25 cellular contexts compared by ENCODE assay signal in genomic region chr16:84349852-84350565, GRCh38. TPM values are rescaled to one million over a fixed set of nuclear protein-coding genes. Genes with fewer than 3 reads are reported as not detected.
DNase-seq lines count a peak whose midpoint lies in the region; ATAC-seq and TF ChIP-seq lines count a peak whose summit lies in the region.
"Had no signal": no experiment of that assay in that cellular context is flagged by ENCODE, and none has a peak within 500 bp of the region (broad histone marks: within the 10 kb centered on the region; RNA-seq: fewer than 3 reads in every experiment).

No MANE protein-coding gene starts in this region.

- no peaks in the 10 kb centered on the region for H3K9me3 Mint-ChIP-seq in osteocyte (ENCODE audit: unreplicated experiment)
- H3K9me3 Mint-ChIP-seq: CD4-positive, alpha-beta T cell had no signal

- ATAC-seq in mucosa of descending colon (peak; percentile 94), upper lobe of right lung (no peak)
- ATAC-seq: GM12878, K562 had no signal

- intact Hi-C loops in mucosa of descending colon (cut with DNase I, micrococcal nuclease), result no loop called here
- intact Hi-C loops in upper lobe of right lung (cut with DNase I), result no loop called here

- TF ChIP-seq CTCF in mucosa of descending colon (IDR thresholded peaks at IDR 0.05) (no peak), upper lobe of right lung (IDR thresholded peaks at IDR 0.05) (no peak), osteocyte (IDR thresholded peaks at IDR 0.05) (no peak)

- H3K27ac Mint-ChIP-seq in osteocyte (ENCODE audit: unreplicated experiment), result no peak overlapping the region
- H3K27ac Mint-ChIP-seq: CD4-positive, alpha-beta T cell had no signal

- no peaks in the 10 kb centered on the region for H3K9me3 ChIP-seq in mucosa of descending colon
- no peaks in the 10 kb centered on the region for H3K9me3 ChIP-seq in upper lobe of right lung
- H3K9me3 ChIP-seq: BE2C, MG63 had no signal

- peaks cover 28% of the 10 kb centered on the region for H3K4me1 ChIP-seq in mucosa of descending colon (ENCODE audit: low read depth)
- no peaks in the 10 kb centered on the region for H3K4me1 ChIP-seq in upper lobe of right lung
- H3K4me1 ChIP-seq: BE2C had no signal

- H3K36me3 ChIP-seq in mucosa of descending colon (ENCODE audit: low read depth) (no peaks in the 10 kb centered on the region), upper lobe of right lung (no peaks in the 10 kb centered on the region)
- H3K36me3 ChIP-seq: BE2C, MG63 had no signal

- DNase-seq in HT-29 (ENCODE audit: low spot score), result peak; percentile 72
- DNase-seq in mucosa of descending colon, result peak; percentile 70 to 85 (median 81)
- DNase-seq in upper lobe of right lung, result peak; percentile 18
- no peak for DNase-seq in activated CD4-positive, alpha-beta T cell treated with anti-CD3 and anti-CD28 coated beads, Interleukin-2, amount 50 U/mL, for 1 hour
- no peak for DNase-seq in osteocyte (ENCODE audit: extremely low spot score, unreplicated experiment)
- DNase-seq in T-helper 2 cell, result no peak
- DNase-seq: BE2C; CD4-positive, alpha-beta T cell; COR-L47; DMS 273 treated with DMSO at 0.1 percent for 48 hours; DND-41; MG63; NCI-H1417; NCI-H187; NCI-H446 treated with DMSO at 0.1 percent for 48 hours; NCI-H526 treated with DMSO at 0.1 percent for 48 hours; RPMI8226; SHP77 had no signal

- H3K4me1 Mint-ChIP-seq in osteocyte (ENCODE audit: unreplicated experiment), result no peaks in the 10 kb centered on the region

- H3K4me3 ChIP-seq in mucosa of descending colon (no peak overlapping the region), upper lobe of right lung (no peak overlapping the region)
- H3K4me3 ChIP-seq: GM12878, K562, MG63, SK-N-MC had no signal

- H3K27ac ChIP-seq in cingulate gyrus (ENCODE audit: low read depth, low read length), result peak overlapping the region; percentile 39
- H3K27ac ChIP-seq in upper lobe of right lung, result no peak overlapping the region
- H3K27ac ChIP-seq: SK-N-MC had no signal

- H3K36me3 Mint-ChIP-seq in osteocyte (ENCODE audit: unreplicated experiment), result no peaks in the 10 kb centered on the region

- no peak overlapping the region for H3K4me3 Mint-ChIP-seq in osteocyte (ENCODE audit: unreplicated experiment)
- H3K4me3 Mint-ChIP-seq: CD4-positive, alpha-beta T cell had no signal

- H3K27me3 Mint-ChIP-seq in osteocyte (ENCODE audit: unreplicated experiment), result peaks cover 29% of the 10 kb centered on the region

- H3K27me3 ChIP-seq in upper lobe of right lung, result no peaks in the 10 kb centered on the region
- H3K27me3 ChIP-seq: MG63 had no signal

RNA-seq across cellular contexts. Expression of gene ATP2C2, which starts 18.3 kb away (rescaled TPM):
- 67.9 and 72.4 TPM in 2 replicates for total RNA-seq in HT-29 (2014; rRNA removed; shearing (Covaris generic))
- total RNA-seq in mucosa of descending colon, result 100 to 1,000 TPM in 2 of 3 donors, 10 to 100 TPM in 1; 98.8 to 322 (median 159) TPM
- 48.9 TPM for total RNA-seq in upper lobe of right lung
- total RNA-seq in osteocyte, result not detected in 2 replicates
- total RNA-seq: A673; CD4-positive, alpha-beta T cell; GM12878; H4; LHCN-M2 had no signal

RNA-seq across cellular contexts. Expression of gene WFDC1, which starts 55.3 kb away (rescaled TPM):
- not detected in 2 replicates for total RNA-seq in HT-29 (2014; rRNA removed; shearing (Covaris generic))
- 10 to 100 TPM in 2 of 3 donors, 1 to 10 TPM in 1; 7.5 to 30.5 (median 10.9) TPM for total RNA-seq in mucosa of descending colon
- total RNA-seq in upper lobe of right lung, result 26.0 TPM
- 0.24 TPM in 2 replicates for total RNA-seq in osteocyte
- total RNA-seq: A673; CD4-positive, alpha-beta T cell; GM12878; H4; K562; LHCN-M2 had no signal

Comparison
In these comparisons a context has a peak if more than half of its experiments do, and no peak if none do; other contexts are left out.
1. DNase-seq: peak in HT-29 (single experiment), mucosa of descending colon (3 of 3) and upper lobe of right lung (single experiment); none in activated CD4-positive, alpha-beta T cell treated with anti-CD3 and anti-CD28 coated beads, Interleukin-2, amount 50 U/mL, for 1 hour (single experiment), osteocyte (single experiment) and T-helper 2 cell (0 of 5).
2. RNA of gene ATP2C2, which starts 18.3 kb away (total RNA-seq): 98.8 to 322 TPM in mucosa of descending colon, 67.9 to 72.4 TPM in HT-29 and 48.9 TPM in upper lobe of right lung (single experiment); not detected in osteocyte; every median in the first group is over 10 times any median in the second.